Comparison of ENCODE assay signal across 2 cellular contexts in genomic region chr9:137642892-137643291, GRCh38.
TF ChIP-seq lines count a peak whose summit lies in the region.

No MANE protein-coding gene starts in this region.

TF ChIP-seq in HepG2, 621 proteins besides CTCF, POLR2A, EP300 and RAD21:
- TF ChIP-seq CAMTA2 (CRISPR knock-in tag; IDR thresholded peaks at IDR 0.05; ENCODE audit: borderline replicate concordance) (no peak), THRA (CRISPR knock-in tag; IDR thresholded peaks at IDR 0.05; ENCODE audit: borderline replicate concordance) (no peak), ZNF121 (CRISPR knock-in tag; IDR thresholded peaks at IDR 0.05) (peak; percentile 38; the same call in 1 of the 2 replicates)

TF ChIP-seq in WTC11, 78 proteins besides CTCF, POLR2A, EP300 and RAD21:
- TF ChIP-seq KAT7 (CRISPR knock-in tag; IDR thresholded peaks at IDR 0.05; ENCODE audit: borderline replicate concordance), result no peak
- no peak for TF ChIP-seq ATF3 (CRISPR knock-in tag; conservative IDR thresholded peaks at IDR 0.05)
- no peak for TF ChIP-seq GRHL2 (CRISPR knock-in tag; IDR thresholded peaks at IDR 0.05; ENCODE audit: insufficient replicate concordance, severe bottlenecking)
- TF ChIP-seq, protein P1, sequence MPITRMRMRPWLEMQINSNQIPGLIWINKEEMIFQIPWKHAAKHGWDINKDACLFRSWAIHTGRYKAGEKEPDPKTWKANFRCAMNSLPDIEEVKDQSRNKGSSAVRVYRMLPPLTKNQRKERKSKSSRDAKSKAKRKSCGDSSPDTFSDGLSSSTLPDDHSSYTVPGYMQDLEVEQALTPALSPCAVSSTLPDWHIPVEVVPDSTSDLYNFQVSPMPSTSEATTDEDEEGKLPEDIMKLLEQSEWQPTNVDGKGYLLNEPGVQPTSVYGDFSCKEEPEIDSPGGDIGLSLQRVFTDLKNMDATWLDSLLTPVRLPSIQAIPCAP (CRISPR knock-in tag; IDR thresholded peaks at IDR 0.05), result no peak
- TF ChIP-seq ZNF121 (CRISPR knock-in tag; IDR thresholded peaks at IDR 0.05), result peak; percentile 77; the same call in 1 of the 2 replicates
- TF ChIP-seq RORB (CRISPR knock-in tag; IDR thresholded peaks at IDR 0.05), result no peak
